Comparison of ENCODE assay signal across 9 cellular contexts in genomic region chr2:136281281-136282117, GRCh38.
DNase-seq lines count a peak whose midpoint lies in the region; ATAC-seq and TF ChIP-seq lines count a peak whose summit lies in the region.
"Had no signal": no experiment of that assay in that cellular context is flagged by ENCODE, and none has a peak within 500 bp of the region (broad histone marks: within the 10 kb centered on the region; RNA-seq: fewer than 3 reads in every experiment).

No MANE protein-coding gene starts in this region.

- DNase-seq in OCI-LY7 (ENCODE audit: low spot score) (no peak), HuH-7.5 (ENCODE audit: low spot score) (no peak), NCI-H345 treated with DMSO at 0.1 percent for 48 hours (lab: John Stamatoyannopoulos, UW; ENCODE audit: unreplicated experiment) (no peak), GM19240 (ENCODE audit: insufficient read length, low spot score) (no peak), colonic mucosa (no peak)
- peak; percentile 7 for DNase-seq in stimulated activated CD4-positive, alpha-beta T cell treated with anti-CD3 and anti-CD28 coated beads, Interleukin-4, amount 100 ng/mL, for 1 hour
- DNase-seq: NCI-H1105 had no signal

- no peaks in the 10 kb centered on the region for H3K27me3 ChIP-seq in colonic mucosa

- no peaks in the 10 kb centered on the region for H3K36me3 Mint-ChIP-seq in activated T-helper 17 cell treated with anti-CD3 and anti-CD28 coated beads, Interleukin-2, amount 50 U/mL, for 72 hours (ENCODE audit: low read depth)

- no peaks in the 10 kb centered on the region for H3K79me2 ChIP-seq in OCI-LY7 (ENCODE audit: insufficient read depth, low read depth, low read length)

- no peak overlapping the region for H3K9ac ChIP-seq in colonic mucosa (ENCODE audit: low read depth in 2 of 2, low read length in 2 of 2)

- BruUV-seq in OCI-LY7 (replicated peaks; lab: Mats Ljungman, UMichigan), result no TSS peak

- no peak overlapping the region for H3K4me2 ChIP-seq in OCI-LY7 (ENCODE audit: low read length)

- peak overlapping the region; percentile 52; the same call in 1 of the 2 replicates for H2AFZ ChIP-seq in OCI-LY7 (ENCODE audit: low read length)

- H3K4me1 ChIP-seq in OCI-LY7 (ENCODE audit: insufficient read depth, low read length, poor library complexity, severe bottlenecking), result peaks cover 31% of the 10 kb centered on the region
- H3K4me1 ChIP-seq in colonic mucosa, result no peaks in the 10 kb centered on the region

- H3K27ac ChIP-seq in OCI-LY7 (ENCODE audit: low read depth, low read length, poor library complexity, severe bottlenecking) (no peak overlapping the region), colonic mucosa (no peak overlapping the region)

- H3K9me3 ChIP-seq in OCI-LY7 (ENCODE audit: low read length), result no peaks in the 10 kb centered on the region
- no peaks in the 10 kb centered on the region for H3K9me3 ChIP-seq in colonic mucosa

- ATAC-seq in GM18520 (IDR thresholded peaks at IDR 0.05; ENCODE audit: unreplicated experiment), result peak; percentile 60
- peak; percentile 69 for ATAC-seq in activated T-helper 17 cell treated with anti-CD3 and anti-CD28 coated beads, Interleukin-2, amount 50 U/mL, for 72 hours (replicated peaks)

- no peaks in the 10 kb centered on the region for H3K27me3 Mint-ChIP-seq in activated T-helper 17 cell treated with anti-CD3 and anti-CD28 coated beads, Interleukin-2, amount 50 U/mL, for 72 hours

- POLR2A ChIA-PET in OCI-LY7 (lab: Charles Lee), result interaction anchor here (0.6 to 2.0 kb wide), 10 partner anchors 9 to 1300 kb away, joined by 3 to 6 read pairs (median 4); no protein-coding TSS in a partner anchor

- CTCF ChIA-PET in OCI-LY7 (lab: Charles Lee; ENCODE audit: unreplicated experiment), result interaction anchor here (0.6 kb wide), 1 partner anchor 368 kb away, joined by 3 read pairs; no protein-coding TSS in a partner anchor

- H3K9me2 ChIP-seq in OCI-LY7 (ENCODE audit: insufficient read depth, low read length), result no peaks in the 10 kb centered on the region

- peak overlapping the region; percentile 63 for H3K4me3 Mint-ChIP-seq in activated T-helper 17 cell treated with anti-CD3 and anti-CD28 coated beads, Interleukin-2, amount 50 U/mL, for 72 hours

- H4K20me1 ChIP-seq in OCI-LY7 (ENCODE audit: insufficient read depth, low read length), result no peaks in the 10 kb centered on the region

- TF ChIP-seq CTCF in OCI-LY7 (conservative IDR thresholded peaks at IDR 0.05; ENCODE audit: low read length) (no peak), colonic mucosa (IDR thresholded peaks at IDR 0.05) (no peak)

- H3K36me3 ChIP-seq in OCI-LY7 (ENCODE audit: insufficient read depth, low read length) (no peaks in the 10 kb centered on the region), colonic mucosa (no peaks in the 10 kb centered on the region)

- H3K4me1 Mint-ChIP-seq in activated T-helper 17 cell treated with anti-CD3 and anti-CD28 coated beads, Interleukin-2, amount 50 U/mL, for 72 hours, result peaks cover 42% of the 10 kb centered on the region

- H3K27ac Mint-ChIP-seq in activated T-helper 17 cell treated with anti-CD3 and anti-CD28 coated beads, Interleukin-2, amount 50 U/mL, for 72 hours, result peak overlapping the region; percentile 91

- H3K4me3 ChIP-seq in OCI-LY7 (ENCODE audit: low read depth, low read length, poor library complexity, severe bottlenecking) (no peak overlapping the region), colonic mucosa (no peak overlapping the region)

- intact Hi-C loops in OCI-LY7 (cut with micrococcal nuclease; ENCODE audit: unreplicated experiment), result no loop called here
- intact Hi-C loops in colonic mucosa (cut with DNase I), result no loop called here

- H3K9me3 Mint-ChIP-seq in activated T-helper 17 cell treated with anti-CD3 and anti-CD28 coated beads, Interleukin-2, amount 50 U/mL, for 72 hours, result peaks cover 3% of the 10 kb centered on the region
